ENCODE assay signal across 10 cellular contexts in the genomic region with DNA sequence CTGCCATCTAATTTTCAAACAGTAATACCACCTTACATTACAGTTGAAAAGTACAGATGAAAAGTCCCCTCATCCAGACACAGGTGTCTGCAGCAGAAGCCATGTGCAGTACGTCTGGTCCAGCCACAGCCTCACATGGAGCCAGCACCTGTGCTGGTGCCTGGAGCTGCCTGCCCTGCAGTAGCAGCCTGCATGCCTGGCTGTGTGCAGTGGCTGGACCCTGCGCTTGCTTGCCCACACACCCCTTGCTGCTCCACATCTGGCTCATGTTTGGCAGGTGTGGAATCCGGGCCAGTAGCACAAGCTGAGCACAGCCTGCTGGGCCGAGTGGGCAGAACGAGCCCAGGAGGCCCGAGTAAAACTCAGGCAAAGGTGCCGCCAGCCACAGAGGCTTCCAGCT. TPM values are rescaled to one million over a fixed set of nuclear protein-coding genes. Genes with fewer than 3 reads are reported as not detected.
"Had no signal": no experiment of that assay in that cellular context is flagged by ENCODE, and none has a peak within 500 bp of the region (broad histone marks: within the 10 kb centered on the region; RNA-seq: fewer than 3 reads in every experiment).

No MANE protein-coding gene starts in this region.

- H3K36me3 ChIP-seq: HAP-1 had no signal

- H3K4me1 ChIP-seq: HAP-1 had no signal

- H3K4me3 Mint-ChIP-seq: HFFc6, IgD-negative memory B cell had no signal

- ATAC-seq: HCT116 had no signal

- H3K4me3 ChIP-seq: GM23248, HAP-1 had no signal

- H3K27ac ChIP-seq: GM23248, HL-60 had no signal

- H3K9ac ChIP-seq: GM23248 had no signal

- H3K27ac Mint-ChIP-seq: HFFc6, IgD-negative memory B cell had no signal

- H3K27me3 Mint-ChIP-seq: IgD-negative memory B cell had no signal

- H2AFZ ChIP-seq: GM23248 had no signal

- FAIRE-seq: H54 had no signal

- H3K9me3 Mint-ChIP-seq: HFFc6 had no signal

- DNase-seq: GM23248, GOT3, HFFc6, KBM-7 had no signal

RNA-seq across cellular contexts. Expression of gene CPM, which starts 21.8 kb away (rescaled TPM):
- total RNA-seq: HT1080 had no signal
